In genomic region chr18:59502222-59502898, GRCh38 we compare ENCODE assay signal across 10 cellular contexts.
DNase-seq lines count a peak whose midpoint lies in the region; ATAC-seq and TF ChIP-seq lines count a peak whose summit lies in the region.
"Had no signal": no experiment of that assay in that cellular context is flagged by ENCODE, and none has a peak within 500 bp of the region (broad histone marks: within the 10 kb centered on the region; RNA-seq: fewer than 3 reads in every experiment).

No MANE protein-coding gene starts in this region.

- H3K36me3 ChIP-seq in WERI-Rb-1 = no peaks in the 10 kb centered on the region
- no peaks in the 10 kb centered on the region for H3K36me3 ChIP-seq in cardiac muscle cell
- H3K36me3 ChIP-seq in rectal smooth muscle tissue (ENCODE audit: control insufficient read depth, insufficient read depth, low read length) = no peaks in the 10 kb centered on the region

- no peak overlapping the region for H3K27ac Mint-ChIP-seq in activated T-helper 2 cell treated with anti-CD3 and anti-CD28 coated beads, Interferon-gamma antibody, Interleukin-2, Interleukin-4, amounts not matched to agents 10 μg/mL and 5 μg/mL and 100 μg/mL, durations not matched to agents 14 hours and 24 hours and 36 hours

- H3K27me3 ChIP-seq in WERI-Rb-1 (ENCODE audit: insufficient read depth, low read depth, severe bottlenecking) (no peaks in the 10 kb centered on the region), cardiac muscle cell (no peaks in the 10 kb centered on the region), rectal smooth muscle tissue (ENCODE audit: control insufficient read depth, insufficient read depth, low read length) (no peaks in the 10 kb centered on the region)

- no peak for TF ChIP-seq CTCF in WERI-Rb-1 (IDR thresholded peaks at IDR 0.05; ENCODE audit: low read depth, low read length)
- no peak for TF ChIP-seq CTCF in cardiac muscle cell (IDR thresholded peaks at IDR 0.05; ENCODE audit: low read depth, low read length)
- no peak for TF ChIP-seq CTCF in coronary artery (IDR thresholded peaks at IDR 0.05)

- no peak overlapping the region for H3K9ac ChIP-seq in rectal smooth muscle tissue (ENCODE audit: low read length)

- H3K4me3 ChIP-seq in WERI-Rb-1 (ENCODE audit: low read depth, low read length) (no peak overlapping the region), cardiac muscle cell (no peak overlapping the region), rectal smooth muscle tissue (ENCODE audit: low read length) (no peak overlapping the region), coronary artery (no peak overlapping the region)

- no peak overlapping the region for H3K4me3 Mint-ChIP-seq in activated T-helper 2 cell treated with anti-CD3 and anti-CD28 coated beads, Interferon-gamma antibody, Interleukin-2, Interleukin-4, amounts not matched to agents 10 μg/mL and 5 μg/mL and 100 μg/mL, durations not matched to agents 14 hours and 24 hours and 36 hours (ENCODE audit: low read depth)

- no peaks in the 10 kb centered on the region for H3K9me3 Mint-ChIP-seq in activated T-helper 2 cell treated with anti-CD3 and anti-CD28 coated beads, Interferon-gamma antibody, Interleukin-2, Interleukin-4, amounts not matched to agents 10 μg/mL and 5 μg/mL and 100 μg/mL, durations not matched to agents 14 hours and 24 hours and 36 hours

- no peak for ATAC-seq in HG03460 (IDR thresholded peaks at IDR 0.05; ENCODE audit: unreplicated experiment)

- peak overlapping the region; percentile 40 for H3K27ac ChIP-seq in WERI-Rb-1
- H3K27ac ChIP-seq in cardiac muscle cell = peak overlapping the region; percentile 8
- peak overlapping the region; percentile 89 for H3K27ac ChIP-seq in rectal smooth muscle tissue (ENCODE audit: low read depth, low read length)
- H3K27ac ChIP-seq in coronary artery = peak overlapping the region in 1 of 2 donors; percentile 18

- intact Hi-C loops in activated T-helper 2 cell treated with anti-CD3 and anti-CD28 coated beads, Interferon-gamma antibody, Interleukin-2, Interleukin-4, amounts not matched to agents 10 μg/mL and 5 μg/mL and 100 μg/mL, durations not matched to agents 14 hours and 24 hours and 36 hours (cut with micrococcal nuclease) = no loop called here

- no peaks in the 10 kb centered on the region for H3K4me1 Mint-ChIP-seq in activated T-helper 2 cell treated with anti-CD3 and anti-CD28 coated beads, Interferon-gamma antibody, Interleukin-2, Interleukin-4, amounts not matched to agents 10 μg/mL and 5 μg/mL and 100 μg/mL, durations not matched to agents 14 hours and 24 hours and 36 hours (ENCODE audit: low read depth)

- no peaks in the 10 kb centered on the region for H3K36me3 Mint-ChIP-seq in activated T-helper 2 cell treated with anti-CD3 and anti-CD28 coated beads, Interferon-gamma antibody, Interleukin-2, Interleukin-4, amounts not matched to agents 10 μg/mL and 5 μg/mL and 100 μg/mL, durations not matched to agents 14 hours and 24 hours and 36 hours (ENCODE audit: low read depth)

- H3K9me3 ChIP-seq in WERI-Rb-1 (ENCODE audit: severe bottlenecking) = peaks cover 10% of the 10 kb centered on the region
- no peaks in the 10 kb centered on the region for H3K9me3 ChIP-seq in cardiac muscle cell (ENCODE audit: low read depth)

- H3K4me1 ChIP-seq in cardiac muscle cell (ENCODE audit: low read depth) = peaks cover 19% of the 10 kb centered on the region
- peaks cover 31% of the 10 kb centered on the region for H3K4me1 ChIP-seq in rectal smooth muscle tissue (ENCODE audit: control insufficient read depth, insufficient read depth, low read length)

- DNase-seq in ELF-1 (ENCODE audit: low read depth, low spot score) (peak; percentile 73), WERI-Rb-1 (no peak), cardiac muscle cell (ENCODE audit: low read depth in 1 of 2, low spot score in 1 of 2) (peak; percentile 80 to 91), NCI-H128 (lab: John Stamatoyannopoulos, UW; ENCODE audit: unreplicated experiment) (no peak), coronary artery (ENCODE audit: low spot score) (no peak)
- DNase-seq in activated T-helper 2 cell treated with anti-CD3 and anti-CD28 coated beads, Interferon-gamma antibody, Interleukin-2, Interleukin-4, amounts not matched to agents 10 μg/mL and 5 μg/mL and 100 μg/mL, durations not matched to agents 14 hours and 24 hours and 36 hours (ENCODE audit: low spot score) = no peak
- DNase-seq: GF-D8, Kasumi-1 had no signal

- H3K27me3 Mint-ChIP-seq in activated T-helper 2 cell treated with anti-CD3 and anti-CD28 coated beads, Interferon-gamma antibody, Interleukin-2, Interleukin-4, amounts not matched to agents 10 μg/mL and 5 μg/mL and 100 μg/mL, durations not matched to agents 14 hours and 24 hours and 36 hours (ENCODE audit: low read depth) = no peaks in the 10 kb centered on the region

Comparison
In these comparisons a context has a peak if more than half of its experiments do, and no peak if none do; other contexts are left out.
1. DNase-seq: peak in ELF-1 (single experiment) and cardiac muscle cell (2 of 2); none in WERI-Rb-1 (single experiment), NCI-H128 (single experiment), activated T-helper 2 cell treated with anti-CD3 and anti-CD28 coated beads, Interferon-gamma antibody, Interleukin-2, Interleukin-4, amounts not matched to agents 10 μg/mL and 5 μg/mL and 100 μg/mL, durations not matched to agents 14 hours and 24 hours and 36 hours (single experiment) and coronary artery (single experiment).